In genomic region chr20:49063279-49063678, GRCh38 we compare ENCODE assay signal across 1 cellular context.
TF ChIP-seq lines count a peak whose summit lies in the region.

No MANE protein-coding gene starts in this region.

TF ChIP-seq in HepG2, 621 proteins besides CTCF, POLR2A, EP300 and RAD21 (continued from another document):
- 0 out of 2 replicates have a peak, but pooled peaks have one; percentile 15 for TF ChIP-seq POLR2AphosphoS5 (IDR thresholded peaks at IDR 0.05; ENCODE audit: low read depth, low read length)
- no peak for TF ChIP-seq RFX5 (IDR thresholded peaks at IDR 0.05; ENCODE audit: low read depth, low read length)
- TF ChIP-seq ELF3 (CRISPR knock-in tag; IDR thresholded peaks at IDR 0.05), result 0 out of 2 replicates have a peak, but pooled peaks have one; percentile 13
- 0 out of 2 replicates have a peak, but pooled peaks have one; percentile 20 for TF ChIP-seq ZNF792 (CRISPR knock-in tag; IDR thresholded peaks at IDR 0.05)
- 0 out of 2 replicates have a peak, but pooled peaks have one; percentile 14 for TF ChIP-seq NCOA2 (CRISPR knock-in tag; IDR thresholded peaks at IDR 0.05)
- TF ChIP-seq ZNF557 (CRISPR knock-in tag; IDR thresholded peaks at IDR 0.05), result no peak
- 0 out of 2 replicates have a peak, but pooled peaks have one; percentile 18 for TF ChIP-seq ARID3A (IDR thresholded peaks at IDR 0.05; ENCODE audit: low read depth, low read length)
- peak; percentile 81 for TF ChIP-seq HNF4A (CRISPR knock-in tag; IDR thresholded peaks at IDR 0.05)
- TF ChIP-seq CEBPB (IDR thresholded peaks at IDR 0.05; ENCODE audit: borderline replicate concordance, low read depth, low read length), result peak; percentile 53; the same call in 1 of the 2 replicates
- peak; percentile 36; the same call in 1 of the 2 replicates for TF ChIP-seq MIXL1 (CRISPR knock-in tag; IDR thresholded peaks at IDR 0.05)
- peak; percentile 79 for TF ChIP-seq ZNF770 (CRISPR knock-in tag; IDR thresholded peaks at IDR 0.05)
